Comparison of ENCODE assay signal across 1 cellular context in the genomic region with DNA sequence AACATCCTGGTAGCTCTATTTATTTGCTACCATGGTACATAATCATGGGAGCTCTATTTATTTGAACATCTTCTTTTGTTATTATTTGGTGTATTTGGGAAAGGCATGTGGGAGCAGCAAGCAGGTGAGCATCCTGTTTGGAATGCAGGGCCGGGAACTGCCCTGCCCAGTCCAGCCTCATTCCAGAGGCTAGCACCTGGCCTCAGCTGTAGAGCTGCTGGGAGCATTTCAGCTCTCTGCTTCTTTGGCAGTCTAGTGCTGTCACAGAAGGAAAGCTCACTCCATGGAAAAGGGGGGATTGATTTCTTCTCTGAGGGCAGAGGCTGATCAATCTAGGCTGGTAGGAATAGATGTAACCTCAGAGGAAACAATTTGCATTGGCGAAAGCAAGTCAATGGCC.
TF ChIP-seq lines count a peak whose summit lies in the region.

No MANE protein-coding gene starts in this region.

TF ChIP-seq in HepG2, 621 proteins besides CTCF, POLR2A, EP300 and RAD21 (continued from another document):
- TF ChIP-seq, protein P1, sequence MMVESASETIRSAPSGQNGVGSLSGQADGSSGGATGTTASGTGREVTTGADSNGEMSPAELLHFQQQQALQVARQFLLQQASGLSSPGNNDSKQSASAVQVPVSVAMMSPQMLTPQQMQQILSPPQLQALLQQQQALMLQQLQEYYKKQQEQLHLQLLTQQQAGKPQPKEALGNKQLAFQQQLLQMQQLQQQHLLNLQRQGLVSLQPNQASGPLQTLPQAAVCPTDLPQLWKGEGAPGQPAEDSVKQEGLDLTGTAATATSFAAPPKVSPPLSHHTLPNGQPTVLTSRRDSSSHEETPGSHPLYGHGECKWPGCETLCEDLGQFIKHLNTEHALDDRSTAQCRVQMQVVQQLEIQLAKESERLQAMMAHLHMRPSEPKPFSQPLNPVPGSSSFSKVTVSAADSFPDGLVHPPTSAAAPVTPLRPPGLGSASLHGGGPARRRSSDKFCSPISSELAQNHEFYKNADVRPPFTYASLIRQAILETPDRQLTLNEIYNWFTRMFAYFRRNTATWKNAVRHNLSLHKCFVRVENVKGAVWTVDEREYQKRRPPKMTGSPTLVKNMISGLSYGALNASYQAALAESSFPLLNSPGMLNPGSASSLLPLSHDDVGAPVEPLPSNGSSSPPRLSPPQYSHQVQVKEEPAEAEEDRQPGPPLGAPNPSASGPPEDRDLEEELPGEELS (CRISPR knock-in tag; IDR thresholded peaks at IDR 0.05), result no peak
- TF ChIP-seq, protein P2, sequence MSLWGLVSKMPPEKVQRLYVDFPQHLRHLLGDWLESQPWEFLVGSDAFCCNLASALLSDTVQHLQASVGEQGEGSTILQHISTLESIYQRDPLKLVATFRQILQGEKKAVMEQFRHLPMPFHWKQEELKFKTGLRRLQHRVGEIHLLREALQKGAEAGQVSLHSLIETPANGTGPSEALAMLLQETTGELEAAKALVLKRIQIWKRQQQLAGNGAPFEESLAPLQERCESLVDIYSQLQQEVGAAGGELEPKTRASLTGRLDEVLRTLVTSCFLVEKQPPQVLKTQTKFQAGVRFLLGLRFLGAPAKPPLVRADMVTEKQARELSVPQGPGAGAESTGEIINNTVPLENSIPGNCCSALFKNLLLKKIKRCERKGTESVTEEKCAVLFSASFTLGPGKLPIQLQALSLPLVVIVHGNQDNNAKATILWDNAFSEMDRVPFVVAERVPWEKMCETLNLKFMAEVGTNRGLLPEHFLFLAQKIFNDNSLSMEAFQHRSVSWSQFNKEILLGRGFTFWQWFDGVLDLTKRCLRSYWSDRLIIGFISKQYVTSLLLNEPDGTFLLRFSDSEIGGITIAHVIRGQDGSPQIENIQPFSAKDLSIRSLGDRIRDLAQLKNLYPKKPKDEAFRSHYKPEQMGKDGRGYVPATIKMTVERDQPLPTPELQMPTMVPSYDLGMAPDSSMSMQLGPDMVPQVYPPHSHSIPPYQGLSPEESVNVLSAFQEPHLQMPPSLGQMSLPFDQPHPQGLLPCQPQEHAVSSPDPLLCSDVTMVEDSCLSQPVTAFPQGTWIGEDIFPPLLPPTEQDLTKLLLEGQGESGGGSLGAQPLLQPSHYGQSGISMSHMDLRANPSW (CRISPR knock-in tag; IDR thresholded peaks at IDR 0.05; ENCODE audit: borderline replicate concordance), result no peak
- TF ChIP-seq NFATC3 (CRISPR knock-in tag; IDR thresholded peaks at IDR 0.05), result no peak
- TF ChIP-seq, protein P3, sequence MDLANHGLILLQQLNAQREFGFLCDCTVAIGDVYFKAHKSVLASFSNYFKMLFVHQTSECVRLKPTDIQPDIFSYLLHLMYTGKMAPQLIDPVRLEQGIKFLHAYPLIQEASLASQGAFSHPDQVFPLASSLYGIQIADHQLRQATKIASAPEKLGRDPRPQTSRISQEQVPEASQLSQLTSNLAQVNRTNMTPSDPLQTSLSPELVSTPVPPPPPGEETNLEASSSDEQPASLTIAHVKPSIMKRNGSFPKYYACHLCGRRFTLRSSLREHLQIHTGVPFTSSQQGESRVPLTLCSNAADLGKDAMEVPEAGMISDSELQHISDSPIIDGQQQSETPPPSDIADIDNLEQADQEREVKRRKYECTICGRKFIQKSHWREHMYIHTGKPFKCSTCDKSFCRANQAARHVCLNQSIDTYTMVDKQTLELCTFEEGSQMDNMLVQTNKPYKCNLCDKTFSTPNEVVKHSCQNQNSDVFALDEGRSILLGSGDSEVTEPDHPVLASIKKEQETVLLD (CRISPR knock-in tag; IDR thresholded peaks at IDR 0.05; ENCODE audit: low read depth), result no peak
TF ChIP-seq in HepG2: peak in this region for 0.
